1 cellular context compared by ENCODE assay signal in the genomic region with DNA sequence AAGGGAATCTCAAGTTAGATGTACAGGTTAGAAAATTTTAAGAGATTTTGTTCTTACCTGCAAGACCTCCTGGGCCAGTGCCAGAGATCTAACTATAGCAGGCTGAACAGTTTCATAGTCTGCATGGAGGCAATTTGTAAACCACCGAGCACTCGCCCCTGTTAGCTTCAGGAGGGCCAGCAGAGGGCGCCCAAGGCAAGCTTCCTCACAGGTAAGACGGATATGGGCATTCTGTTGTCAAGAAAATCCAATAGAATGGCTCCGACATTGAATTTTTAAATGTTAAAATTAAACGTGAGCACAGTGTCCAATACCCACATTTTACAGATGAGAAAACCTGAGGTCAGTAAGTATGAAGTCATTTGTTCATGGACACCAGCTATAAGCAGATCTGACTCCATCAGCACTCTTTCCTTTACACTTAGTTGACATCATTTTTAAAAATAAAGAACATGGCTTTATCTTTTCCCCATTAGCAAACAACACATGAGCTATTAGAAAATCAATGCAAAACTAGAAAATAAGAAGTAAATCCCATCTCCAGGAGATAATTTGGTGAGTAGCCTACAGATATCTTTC.
TF ChIP-seq lines count a peak whose summit lies in the region.

No MANE protein-coding gene starts in this region.

TF ChIP-seq in SK-N-SH, 30 proteins besides CTCF, POLR2A, EP300 and RAD21 (continued from another document):
- TF ChIP-seq, protein P1, sequence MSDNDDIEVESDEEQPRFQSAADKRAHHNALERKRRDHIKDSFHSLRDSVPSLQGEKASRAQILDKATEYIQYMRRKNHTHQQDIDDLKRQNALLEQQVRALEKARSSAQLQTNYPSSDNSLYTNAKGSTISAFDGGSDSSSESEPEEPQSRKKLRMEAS (IDR thresholded peaks at IDR 0.05; ENCODE audit: low read depth) = no peak
- TF ChIP-seq NFIC (IDR thresholded peaks at IDR 0.05; ENCODE audit: borderline replicate concordance) (no peak), CHD2 (IDR thresholded peaks at IDR 0.05; ENCODE audit: low read length, partially characterized antibody) (no peak), RXRA (IDR thresholded peaks at IDR 0.05; ENCODE audit: borderline replicate concordance, low read depth) (no peak), POLR2AphosphoS5 (IDR thresholded peaks at IDR 0.05; ENCODE audit: low read depth, low read length) (no peak), SMC3 (IDR thresholded peaks at IDR 0.05; ENCODE audit: low read depth, low read length) (peak; percentile 76)
- TF ChIP-seq, protein P2, sequence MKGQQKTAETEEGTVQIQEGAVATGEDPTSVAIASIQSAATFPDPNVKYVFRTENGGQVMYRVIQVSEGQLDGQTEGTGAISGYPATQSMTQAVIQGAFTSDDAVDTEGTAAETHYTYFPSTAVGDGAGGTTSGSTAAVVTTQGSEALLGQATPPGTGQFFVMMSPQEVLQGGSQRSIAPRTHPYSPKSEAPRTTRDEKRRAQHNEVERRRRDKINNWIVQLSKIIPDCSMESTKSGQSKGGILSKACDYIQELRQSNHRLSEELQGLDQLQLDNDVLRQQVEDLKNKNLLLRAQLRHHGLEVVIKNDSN (IDR thresholded peaks at IDR 0.05; ENCODE audit: borderline replicate concordance, low read depth) = no peak
